7 cellular contexts compared by ENCODE assay signal in the genomic region with DNA sequence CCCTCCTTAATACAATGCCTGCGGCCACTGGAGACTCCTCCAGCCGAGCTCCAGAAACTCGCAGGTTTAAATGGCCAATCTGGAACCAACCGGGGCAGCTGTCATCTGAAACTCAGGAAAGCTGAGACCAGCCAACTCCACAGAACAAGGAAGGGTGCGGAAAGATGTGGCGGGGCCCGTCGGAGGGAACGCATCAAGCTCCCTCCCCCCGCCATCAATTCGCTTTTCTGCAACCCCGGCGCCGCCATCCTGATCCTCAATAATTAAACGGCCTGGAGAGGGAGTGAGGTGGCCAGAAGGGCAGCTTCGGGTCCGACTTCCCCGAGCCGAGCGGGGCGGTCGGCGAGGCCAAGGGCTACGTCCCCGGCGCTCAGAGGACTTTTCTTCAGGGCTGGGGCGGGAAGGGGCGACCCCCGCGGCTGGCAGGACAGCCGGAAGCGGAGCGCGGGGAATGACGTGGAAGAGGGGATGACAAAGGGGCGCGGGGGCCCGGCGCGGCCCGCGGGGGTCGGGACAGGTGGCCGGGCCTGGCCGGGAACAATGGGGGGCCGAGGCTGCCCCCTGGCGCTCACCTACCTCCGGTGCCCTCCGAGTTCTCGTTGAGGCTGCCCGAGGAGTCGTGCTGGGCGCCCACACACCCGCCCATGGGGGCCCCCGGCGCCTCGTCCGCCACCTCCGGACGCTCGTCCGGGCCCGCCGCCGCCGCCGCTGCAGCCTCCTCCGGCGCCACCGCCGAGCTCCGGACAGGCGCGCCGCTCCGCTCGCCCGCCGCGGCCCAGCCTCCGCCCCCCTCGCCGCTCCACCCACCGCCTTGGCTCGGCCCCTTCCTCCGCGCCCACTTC. TPM values are rescaled to one million over a fixed set of nuclear protein-coding genes. Genes with fewer than 3 reads are reported as not detected.
DNase-seq lines count a peak whose midpoint lies in the region; ATAC-seq, FAIRE-seq and TF ChIP-seq lines count a peak whose summit lies in the region.

UBTD2 (minus strand) TSS at position 745 of the 842 bp plus-strand sequence; CDS start at position 646, 99 bp downstream.

- peaks cover 53% of the 10 kb centered on the region for H3K79me2 ChIP-seq in mammary epithelial cell (ENCODE audit: insufficient read depth, low read length)

- H3K27me3 ChIP-seq in mammary epithelial cell (ENCODE audit: insufficient read depth, low read length) (no peaks in the 10 kb centered on the region), small intestine (ENCODE audit: control insufficient read depth in 2 of 2, insufficient read depth in 2 of 2, low read length in 2 of 2) (no peaks in the 10 kb centered on the region)

- H3K4me2 ChIP-seq in mammary epithelial cell (ENCODE audit: insufficient read depth, low read depth, low read length) = peak within 1 kb of the TSS; percentile 99

- FAIRE-seq in small intestine (lab: Jason Lieb, UNC) = no peak

- DNase-seq in NCI-H1092 treated with DMSO at 0.1 percent for 48 hours (lab: John Stamatoyannopoulos, UW) = peak; percentile 47
- DNase-seq in UCSD-AML1 (lab: John Stamatoyannopoulos, UW; ENCODE audit: unreplicated experiment) = peak; percentile 84
- DNase-seq in mammary epithelial cell = peak; percentile 77
- DNase-seq in iPS-NIHi7 (ENCODE audit: extremely low spot score) = peak; percentile 90
- DNase-seq in small intestine = peak; percentile 78

- dilution Hi-C loops in mammary epithelial cell (cut with HindIII; ENCODE audit: low sequenced_read_pairs) = no loop called here

- TF ChIP-seq CTCF in mammary epithelial cell (conservative IDR thresholded peaks at IDR 0.05 in 1 of 2, IDR thresholded peaks at IDR 0.05 in 1 of 2; ENCODE audit: extremely low read depth in 1 of 2, insufficient read depth in 1 of 2, low read depth in 1 of 2, low read length in 2 of 2) = peak; percentile 11 to 57

- CTCF ChIA-PET in mammary epithelial cell (lab: Charles Lee; ENCODE audit: low non-redundant PET) = interaction anchor here (0.6 to 1.2 kb wide), 5 partner anchors 20 to 175 kb away, joined by 3 to 6 read pairs (median 4); partner anchors contain the start of gene STK10

- peak within 1 kb of the TSS; percentile 99 for H2AFZ ChIP-seq in mammary epithelial cell (ENCODE audit: low read depth, low read length)

- H3K9ac ChIP-seq in mammary epithelial cell (ENCODE audit: insufficient read depth, low read length) = peak within 1 kb of the TSS; percentile 86

- H3K27ac ChIP-seq in mammary epithelial cell (ENCODE audit: insufficient read depth, low read depth, low read length) (peak within 1 kb of the TSS; percentile 72), small intestine (ENCODE audit: low read depth in 1 of 2, low read length in 1 of 2) (peak within 1 kb of the TSS; percentile 86 to 87)

- ATAC-seq in GM18502 (IDR thresholded peaks at IDR 0.05; ENCODE audit: poor library complexity, unreplicated experiment) (peak; percentile 89), HG02642 (IDR thresholded peaks at IDR 0.05; ENCODE audit: poor library complexity, unreplicated experiment) (peak; percentile 90)

- intact Hi-C loops in mammary epithelial cell (cut with micrococcal nuclease) = loop anchor here (1.0 to 5.0 kb wide), 4 partner anchors 95 to 226 kb away; partner anchors contain the start of genes SH3PXD2B and STK10

- peak within 1 kb of the TSS; percentile 89 to 97 (median 90) for H3K4me3 ChIP-seq in mammary epithelial cell (replicated peaks in 1 of 3; ENCODE audit: insufficient read depth in 1 of 3, low read depth in 2 of 3, low read length in 3 of 3)
- peak within 1 kb of the TSS; percentile 73 to 76 for H3K4me3 ChIP-seq in small intestine (ENCODE audit: low read depth in 1 of 2, low read length in 2 of 2)

- H3K36me3 ChIP-seq in mammary epithelial cell (ENCODE audit: insufficient read depth, low read length) (no peaks in the 10 kb centered on the region), small intestine (ENCODE audit: control insufficient read depth in 2 of 2, insufficient read depth in 2 of 2, low read length in 2 of 2) (no peaks in the 10 kb centered on the region)

- H3K9me3 ChIP-seq in mammary epithelial cell (replicated peaks; ENCODE audit: insufficient read depth, low read length) (no peaks in the 10 kb centered on the region), small intestine (ENCODE audit: control insufficient read depth, low read depth) (no peaks in the 10 kb centered on the region)

- 0% methylated on average over 13 of the region's 87 CpGs for WGBS in mammary epithelial cell (ENCODE audit: low coverage, missing lambda C conversion rate)
- 0% methylated on average over 38 to 87 of the region's 87 CpGs for WGBS in small intestine, 3 donors

- H3K4me1 ChIP-seq in mammary epithelial cell (ENCODE audit: insufficient read depth, low read length) (peaks cover 10% of the 10 kb centered on the region), small intestine (ENCODE audit: control insufficient read depth in 2 of 2, insufficient read depth in 1 of 2, low read depth in 1 of 2, low read length in 1 of 2) (no peaks in the 10 kb centered on the region)

- no TSS peak for BruUV-seq in mammary epithelial cell (replicated peaks; lab: Mats Ljungman, UMichigan)

- H4K20me1 ChIP-seq in mammary epithelial cell (ENCODE audit: insufficient read depth, low read length) = no peaks in the 10 kb centered on the region

- in situ Hi-C loops in mammary epithelial cell (cut with MboI; ENCODE audit: low sequenced_read_pairs in 2 of 2) = loop anchor here (5.0 to 25.0 kb wide), 2 partner anchors 171 to 181 kb away; no protein-coding TSS in a partner anchor

RNA-seq across cellular contexts. Expression of gene UBTD2, which starts in this region (rescaled TPM):
- 10 to 100 TPM; 15.5 to 17.8 TPM for total RNA-seq in mammary epithelial cell
- polyA plus RNA-seq in mammary epithelial cell (8.9 TPM), small intestine (10 to 100 TPM; 16.9 to 25.7 (median 18.4) TPM)
- polyA minus RNA-seq in mammary epithelial cell = 4.7 TPM

Comparison
In these comparisons a context has a peak if more than half of its experiments do, and no peak if none do; other contexts are left out.
1. Peak in every context shown above with its lines: DNase-seq, ATAC-seq, H3K4me3 ChIP-seq and H3K27ac ChIP-seq.